Comparison of ENCODE assay signal across 8 cellular contexts in the genomic region with DNA sequence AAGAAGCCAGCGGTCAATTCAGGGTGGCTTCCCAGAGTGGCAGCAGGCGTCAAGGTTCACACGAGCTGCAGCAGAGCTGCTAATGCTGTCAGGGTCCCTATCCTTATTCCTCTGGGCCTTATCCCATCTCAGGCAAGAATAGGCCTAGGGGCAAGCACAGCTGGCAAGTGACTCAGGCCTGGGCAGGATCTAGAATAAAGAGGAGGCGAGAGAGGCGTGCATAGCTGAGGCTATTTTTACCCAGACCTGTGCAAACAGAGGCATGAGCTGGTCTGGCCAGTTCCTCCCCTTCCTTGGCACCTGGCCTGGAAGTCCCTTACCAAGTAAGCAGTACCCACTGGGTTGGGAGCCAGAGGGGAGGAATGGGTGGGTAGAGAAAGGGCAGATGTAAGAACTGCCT. TPM values are rescaled to one million over a fixed set of nuclear protein-coding genes. Genes with fewer than 3 reads are reported as not detected.
DNase-seq lines count a peak whose midpoint lies in the region; ATAC-seq and TF ChIP-seq lines count a peak whose summit lies in the region.
"Had no signal": no experiment of that assay in that cellular context is flagged by ENCODE, and none has a peak within 500 bp of the region (broad histone marks: within the 10 kb centered on the region; RNA-seq: fewer than 3 reads in every experiment).

No MANE protein-coding gene starts in this region.

- H3K4me1 ChIP-seq in sigmoid colon, result peaks cover 0 to 9% (median 4%) of the 10 kb centered on the region in 4 donors
- no peaks in the 10 kb centered on the region for H3K4me1 ChIP-seq in effector memory CD4-positive, alpha-beta T cell (ENCODE audit: control insufficient read depth, insufficient read depth, low read length, poor library complexity, severe bottlenecking)

- H3K9me3 ChIP-seq in sigmoid colon, result no peaks in the 10 kb centered on the region
- no peaks in the 10 kb centered on the region for H3K9me3 ChIP-seq in effector memory CD4-positive, alpha-beta T cell (ENCODE audit: control insufficient read depth, low read length)

- DNase-seq in NAMALWA (ENCODE audit: low spot score) (peak; percentile 73), ecto neural progenitor cell (ENCODE audit: low spot score) (peak; percentile 31), sigmoid colon (peak; percentile 64)
- no peak for DNase-seq in effector memory CD4-positive, alpha-beta T cell

- no peak for TF ChIP-seq EP300 in sigmoid colon (IDR thresholded peaks at IDR 0.05)

- WGBS in sigmoid colon, 2 donors, result 57 to 70% methylated on average over 5 of the region's 5 CpGs

- no peak for TF ChIP-seq POLR2A in sigmoid colon (IDR thresholded peaks at IDR 0.05)

- no peak overlapping the region for H3K4me3 ChIP-seq in sigmoid colon
- H3K4me3 ChIP-seq in effector memory CD4-positive, alpha-beta T cell (ENCODE audit: insufficient read depth, low read depth, low read length, poor library complexity, severe bottlenecking), result no peak overlapping the region

- no peaks in the 10 kb centered on the region for H3K36me3 ChIP-seq in sigmoid colon
- no peaks in the 10 kb centered on the region for H3K36me3 ChIP-seq in effector memory CD4-positive, alpha-beta T cell (ENCODE audit: control insufficient read depth, insufficient read depth, low read length)

- H3K27ac ChIP-seq in sigmoid colon, result peak overlapping the region in 1 of 4 donors; percentile 25
- no peak overlapping the region for H3K27ac ChIP-seq in effector memory CD4-positive, alpha-beta T cell (ENCODE audit: insufficient read depth, low read length, poor library complexity, severe bottlenecking)

- intact Hi-C loops in sigmoid colon (cut with DNase I), result no loop called here

- TF ChIP-seq CTCF in sigmoid colon (IDR thresholded peaks at IDR 0.05), result no peak

- no peaks in the 10 kb centered on the region for H3K27me3 ChIP-seq in sigmoid colon
- no peaks in the 10 kb centered on the region for H3K27me3 ChIP-seq in effector memory CD4-positive, alpha-beta T cell (replicated peaks; ENCODE audit: control insufficient read depth, insufficient read depth, low read length, poor library complexity, severe bottlenecking)

- ATAC-seq in GM18870 (IDR thresholded peaks at IDR 0.05; ENCODE audit: unreplicated experiment) (peak; percentile 94), HG02642 (IDR thresholded peaks at IDR 0.05; ENCODE audit: poor library complexity, unreplicated experiment) (peak; percentile 97), SK-N-SH treated with all-trans-retinoic acid at 6 μM for 48 hours (no peak)
- ATAC-seq: T-cell had no signal

TF ChIP-seq in SK-N-SH treated with all-trans-retinoic acid at 6 μM for 48 hours, 23 proteins besides CTCF, POLR2A, EP300 and RAD21:
- TF ChIP-seq TSHZ2 (CRISPR knock-in tag; IDR thresholded peaks at IDR 0.05), result no peak
- TF ChIP-seq CREB5 (CRISPR knock-in tag; IDR thresholded peaks at IDR 0.05; ENCODE audit: low read depth), result no peak
- no peak for TF ChIP-seq ESRRG (CRISPR knock-in tag; IDR thresholded peaks at IDR 0.05)
- TF ChIP-seq TOX (CRISPR knock-in tag; IDR thresholded peaks at IDR 0.05; ENCODE audit: borderline replicate concordance), result no peak
- TF ChIP-seq ARNTL (CRISPR knock-in tag; IDR thresholded peaks at IDR 0.05; ENCODE audit: borderline replicate concordance, low read depth), result no peak
- TF ChIP-seq, protein P1, sequence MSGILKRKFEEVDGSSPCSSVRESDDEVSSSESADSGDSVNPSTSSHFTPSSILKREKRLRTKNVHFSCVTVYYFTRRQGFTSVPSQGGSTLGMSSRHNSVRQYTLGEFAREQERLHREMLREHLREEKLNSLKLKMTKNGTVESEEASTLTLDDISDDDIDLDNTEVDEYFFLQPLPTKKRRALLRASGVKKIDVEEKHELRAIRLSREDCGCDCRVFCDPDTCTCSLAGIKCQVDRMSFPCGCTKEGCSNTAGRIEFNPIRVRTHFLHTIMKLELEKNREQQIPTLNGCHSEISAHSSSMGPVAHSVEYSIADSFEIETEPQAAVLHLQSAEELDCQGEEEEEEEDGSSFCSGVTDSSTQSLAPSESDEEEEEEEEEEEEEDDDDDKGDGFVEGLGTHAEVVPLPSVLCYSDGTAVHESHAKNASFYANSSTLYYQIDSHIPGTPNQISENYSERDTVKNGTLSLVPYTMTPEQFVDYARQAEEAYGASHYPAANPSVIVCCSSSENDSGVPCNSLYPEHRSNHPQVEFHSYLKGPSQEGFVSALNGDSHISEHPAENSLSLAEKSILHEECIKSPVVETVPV (CRISPR knock-in tag; IDR thresholded peaks at IDR 0.05), result no peak
- TF ChIP-seq ZNF70 (CRISPR knock-in tag; IDR thresholded peaks at IDR 0.05), result no peak
- no peak for TF ChIP-seq ZNF565 (CRISPR knock-in tag; conservative IDR thresholded peaks at IDR 0.05; ENCODE audit: low read depth)
- TF ChIP-seq RARB (CRISPR knock-in tag; IDR thresholded peaks at IDR 0.05), result no peak
- TF ChIP-seq GLIS3 (CRISPR knock-in tag; IDR thresholded peaks at IDR 0.05), result no peak
- TF ChIP-seq OSR1 (CRISPR knock-in tag; IDR thresholded peaks at IDR 0.05), result no peak
- no peak for TF ChIP-seq ZC3H10 (CRISPR knock-in tag; IDR thresholded peaks at IDR 0.05)
- no peak for TF ChIP-seq ZNF8 (CRISPR knock-in tag; IDR thresholded peaks at IDR 0.05)

RNA-seq across cellular contexts. Expression of gene VIPR1, which starts 12.2 kb away (rescaled TPM):
- 1 to 10 TPM; 2.6 to 9.6 (median 5.8) TPM for total RNA-seq in sigmoid colon
- 10 to 100 TPM; 24.5 to 50.6 (median 43.8) TPM for polyA plus RNA-seq in sigmoid colon

Comparison
In these comparisons a context has a peak if more than half of its experiments do, and no peak if none do; other contexts are left out.
1. DNase-seq: peak in NAMALWA (single experiment), ecto neural progenitor cell (single experiment) and sigmoid colon (single experiment); none in effector memory CD4-positive, alpha-beta T cell (0 of 3).